10 cellular contexts compared by ENCODE assay signal in genomic region chr1:118335372-118335771, GRCh38.
DNase-seq lines count a peak whose midpoint lies in the region; ATAC-seq, FAIRE-seq and TF ChIP-seq lines count a peak whose summit lies in the region.
"Had no signal": no experiment of that assay in that cellular context is flagged by ENCODE, and none has a peak within 500 bp of the region (broad histone marks: within the 10 kb centered on the region; RNA-seq: fewer than 3 reads in every experiment).

No MANE protein-coding gene starts in this region.

- H3K4me2 ChIP-seq in BLaER1 treated with 17β-estradiol and CSF1 and Interleukin-3, amounts not matched to agents 10 nM and 100 nM: peak overlapping the region in 10 of 11 experiments; percentile 2 to 51 (median 38); a peak in 16 of 22 replicates
- no peak overlapping the region for H3K4me2 ChIP-seq in astrocyte (ENCODE audit: low read length)
- H3K4me2 ChIP-seq: SK-N-SH had no signal

- WGBS in stomach, 5 donors: 39 to 55% (median 41%) methylated on average over 2 of the region's 2 CpGs

- H3K4me1 ChIP-seq in BLaER1 treated with 17β-estradiol and CSF1 and Interleukin-3, amounts not matched to agents 10 nM and 100 nM: peaks cover 0 to 14% (median 11%) of the 10 kb centered on the region in 10 experiments; a peak in 16 of 20 replicates
- peaks cover 9% of the 10 kb centered on the region for H3K4me1 ChIP-seq in astrocyte (ENCODE audit: insufficient read depth, low read length)
- no peaks in the 10 kb centered on the region for H3K4me1 ChIP-seq in stomach
- no peaks in the 10 kb centered on the region for H3K4me1 ChIP-seq in mucosa of descending colon (ENCODE audit: low read depth)

- no peak for TF ChIP-seq POLR2A in stomach (IDR thresholded peaks at IDR 0.05)

- no peak overlapping the region for H3K9ac ChIP-seq in BLaER1 treated with 17β-estradiol and CSF1 and Interleukin-3, amounts not matched to agents 10 nM and 100 nM
- H3K9ac ChIP-seq in astrocyte (ENCODE audit: low read length): no peak overlapping the region
- H3K9ac ChIP-seq: SK-N-SH had no signal

- CTCF ChIA-PET in WTC11 (lab: Charles Lee): interaction anchor here (1.0 to 1.1 kb wide), 2 partner anchors 17 to 112 kb away, joined by 3 read pairs; no protein-coding TSS in a partner anchor

- H3K36me3 Mint-ChIP-seq in astrocyte (ENCODE audit: low read depth, unreplicated experiment) (no peaks in the 10 kb centered on the region), WTC11 (no peaks in the 10 kb centered on the region)

- H3K27ac Mint-ChIP-seq in astrocyte (ENCODE audit: unreplicated experiment): peak overlapping the region; percentile 63
- H3K27ac Mint-ChIP-seq in WTC11: no peak overlapping the region

- no peak overlapping the region for H2AFZ ChIP-seq in astrocyte (ENCODE audit: low read depth, low read length)

- no peak overlapping the region for H3K4me3 Mint-ChIP-seq in astrocyte (ENCODE audit: unreplicated experiment)
- H3K4me3 Mint-ChIP-seq in WTC11: no peak overlapping the region
- H3K4me3 Mint-ChIP-seq: central memory CD8-positive, alpha-beta T cell had no signal

- POLR2A ChIA-PET in WTC11 (lab: Charles Lee): no interaction called here

- peaks cover 13% of the 10 kb centered on the region for H3K4me1 Mint-ChIP-seq in astrocyte (ENCODE audit: low read depth, unreplicated experiment)
- H3K4me1 Mint-ChIP-seq in WTC11: peaks cover 15% of the 10 kb centered on the region
- H3K4me1 Mint-ChIP-seq: central memory CD8-positive, alpha-beta T cell had no signal

- no peaks in the 10 kb centered on the region for H3K9me3 ChIP-seq in BLaER1 treated with 17β-estradiol and CSF1 and Interleukin-3, amounts not matched to agents 10 nM and 100 nM (replicated peaks in 1 of 11)
- H3K9me3 ChIP-seq in astrocyte (ENCODE audit: insufficient read depth, low read depth, low read length) (no peaks in the 10 kb centered on the region), stomach (no peaks in the 10 kb centered on the region), mucosa of descending colon (no peaks in the 10 kb centered on the region)
- H3K9me3 ChIP-seq: SK-N-SH had no signal

- FAIRE-seq in astrocyte (lab: Jason Lieb, UNC): peak; percentile 29

- no peaks in the 10 kb centered on the region for H3K36me3 ChIP-seq in BLaER1 treated with 17β-estradiol and CSF1 and Interleukin-3, amounts not matched to agents 10 nM and 100 nM
- no peaks in the 10 kb centered on the region for H3K36me3 ChIP-seq in astrocyte (ENCODE audit: insufficient read depth, low read length)
- no peaks in the 10 kb centered on the region for H3K36me3 ChIP-seq in stomach
- no peaks in the 10 kb centered on the region for H3K36me3 ChIP-seq in mucosa of descending colon (ENCODE audit: low read depth)

- H3K27me3 Mint-ChIP-seq in astrocyte (ENCODE audit: low read depth, unreplicated experiment) (no peaks in the 10 kb centered on the region), WTC11 (ENCODE audit: low read depth) (no peaks in the 10 kb centered on the region)
- H3K27me3 Mint-ChIP-seq: central memory CD8-positive, alpha-beta T cell had no signal

- no peak overlapping the region for H3K4me3 ChIP-seq in BLaER1 treated with 17β-estradiol and CSF1 and Interleukin-3, amounts not matched to agents 10 nM and 100 nM
- H3K4me3 ChIP-seq in astrocyte (ENCODE audit: insufficient read depth, low read depth, low read length): no peak overlapping the region
- H3K4me3 ChIP-seq in stomach: no peak overlapping the region
- H3K4me3 ChIP-seq in mucosa of descending colon: no peak overlapping the region

- DNase-seq in astrocyte (ENCODE audit: low read depth) (peak; percentile 82), stomach (no peak), WTC11 (ENCODE audit: low spot score) (no peak), mucosa of descending colon (no peak), NOMO-1 (lab: John Stamatoyannopoulos, UW; ENCODE audit: unreplicated experiment in 2 of 2) (no peak)
- DNase-seq: SK-N-SH had no signal

- H3K9me3 Mint-ChIP-seq in astrocyte (ENCODE audit: unreplicated experiment) (no peaks in the 10 kb centered on the region), WTC11 (no peaks in the 10 kb centered on the region)

- H3K79me2 ChIP-seq in astrocyte (ENCODE audit: insufficient read depth, low read length): no peaks in the 10 kb centered on the region

- intact Hi-C loops in stomach (cut with DNase I; ENCODE audit: low total_unique reads): no loop called here
- intact Hi-C loops in mucosa of descending colon (cut with DNase I, micrococcal nuclease): no loop called here

- ATAC-seq in GM19397 (IDR thresholded peaks at IDR 0.05; ENCODE audit: unreplicated experiment): peak; percentile 92
- ATAC-seq in HG03108 (IDR thresholded peaks at IDR 0.05; ENCODE audit: unreplicated experiment): peak; percentile 93
- ATAC-seq in WTC11: no peak
- no peak for ATAC-seq in mucosa of descending colon

- H3K27ac ChIP-seq in BLaER1 treated with 17β-estradiol and CSF1 and Interleukin-3, amounts not matched to agents 10 nM and 100 nM: no peak overlapping the region
- H3K27ac ChIP-seq in astrocyte (ENCODE audit: low read depth, low read length): peak overlapping the region; percentile 22
- H3K27ac ChIP-seq in stomach: no peak overlapping the region

- TF ChIP-seq CTCF in astrocyte (IDR thresholded peaks at IDR 0.05; ENCODE audit: insufficient read depth, low read depth, low read length) (no peak), stomach (IDR thresholded peaks at IDR 0.05) (no peak), WTC11 (IDR thresholded peaks at IDR 0.05) (no peak), mucosa of descending colon (IDR thresholded peaks at IDR 0.05) (no peak)

- no peak for TF ChIP-seq EP300 in stomach (IDR thresholded peaks at IDR 0.05)

- H3K27me3 ChIP-seq in BLaER1 treated with 17β-estradiol and CSF1 and Interleukin-3, amounts not matched to agents 10 nM and 100 nM: no peaks in the 10 kb centered on the region
- H3K27me3 ChIP-seq in astrocyte (ENCODE audit: insufficient read depth, low read length): no peaks in the 10 kb centered on the region
- no peaks in the 10 kb centered on the region for H3K27me3 ChIP-seq in stomach

- H4K20me1 ChIP-seq in BLaER1 treated with 17β-estradiol and CSF1 and Interleukin-3, amounts not matched to agents 10 nM and 100 nM: no peaks in the 10 kb centered on the region
- H4K20me1 ChIP-seq in astrocyte (ENCODE audit: insufficient read depth, low read length): no peaks in the 10 kb centered on the region

TF ChIP-seq in WTC11, 78 proteins besides CTCF, POLR2A, EP300 and RAD21 (continues in another document):
- TF ChIP-seq IRF2 (CRISPR knock-in tag; IDR thresholded peaks at IDR 0.05; ENCODE audit: borderline replicate concordance, low read depth) (no peak), ZNF121 (CRISPR knock-in tag; IDR thresholded peaks at IDR 0.05) (no peak), ZNF425 (CRISPR knock-in tag; conservative IDR thresholded peaks at IDR 0.05) (no peak), SP1 (CRISPR knock-in tag; conservative IDR thresholded peaks at IDR 0.05) (no peak), E2F1 (CRISPR knock-in tag; IDR thresholded peaks at IDR 0.05) (no peak), FOXP1 (CRISPR knock-in tag; IDR thresholded peaks at IDR 0.05; ENCODE audit: borderline replicate concordance) (no peak), E2F4 (CRISPR knock-in tag; IDR thresholded peaks at IDR 0.05; ENCODE audit: borderline replicate concordance, low read depth) (no peak), HMGA2 (CRISPR knock-in tag; IDR thresholded peaks at IDR 0.05) (no peak), EMX1 (CRISPR knock-in tag; IDR thresholded peaks at IDR 0.05) (no peak), ZNF423 (CRISPR knock-in tag; IDR thresholded peaks at IDR 0.05) (no peak), RORB (CRISPR knock-in tag; IDR thresholded peaks at IDR 0.05) (no peak), TP53 (CRISPR knock-in tag; IDR thresholded peaks at IDR 0.05) (no peak), MYBL2 (CRISPR knock-in tag; IDR thresholded peaks at IDR 0.05) (no peak), ZNF396 (CRISPR knock-in tag; IDR thresholded peaks at IDR 0.05; ENCODE audit: borderline replicate concordance) (no peak)

Comparison
In these comparisons a context has a peak if more than half of its experiments do, and no peak if none do; other contexts are left out.
1. ATAC-seq: peak in GM19397 (single experiment) and HG03108 (single experiment); none in WTC11 (single experiment) and mucosa of descending colon (single experiment).